ENCODE assay signal across 24 cellular contexts in genomic region chr7:111556977-111557376, GRCh38. TPM values are rescaled to one million over a fixed set of nuclear protein-coding genes. Genes with fewer than 3 reads are reported as not detected.
DNase-seq lines count a peak whose midpoint lies in the region; ATAC-seq, FAIRE-seq and TF ChIP-seq lines count a peak whose summit lies in the region.
"Had no signal": no experiment of that assay in that cellular context is flagged by ENCODE, and none has a peak within 500 bp of the region (broad histone marks: within the 10 kb centered on the region; RNA-seq: fewer than 3 reads in every experiment).

No MANE protein-coding gene starts in this region.

- no peak for TF ChIP-seq EP300 in K562 (IDR thresholded peaks at IDR 0.05; ENCODE audit: low read length)

- H2AFZ ChIP-seq in KMS-11 (ENCODE audit: low read depth) (no peak overlapping the region), K562 (ENCODE audit: low read depth, low read length) (no peak overlapping the region)

- CTCF ChIA-PET in K562 (lab: Yijun Ruan, JAX; ENCODE audit: low intra/inter-chr PET ratio): no interaction called here

- no peak for TF ChIP-seq RAD21 in K562 (CRISPR knock-in tag; conservative IDR thresholded peaks at IDR 0.05 in 1 of 2, IDR thresholded peaks at IDR 0.05 in 1 of 2)

- H4K20me1 ChIP-seq in BLaER1 (no peaks in the 10 kb centered on the region), KMS-11 (ENCODE audit: insufficient read depth) (no peaks in the 10 kb centered on the region), K562 (replicated peaks; ENCODE audit: control insufficient read depth, insufficient read depth, low read length) (no peaks in the 10 kb centered on the region)

- ATAC-seq in K562: no peak
- no peak for ATAC-seq in GM18505 (IDR thresholded peaks at IDR 0.05; ENCODE audit: unreplicated experiment)
- ATAC-seq: A549; CD8-positive, alpha-beta T cell; GM12878 had no signal

- H3K27me3 Mint-ChIP-seq in progenitor cell of endocrine pancreas: no peaks in the 10 kb centered on the region
- H3K27me3 Mint-ChIP-seq: B cell; CD4-positive, alpha-beta T cell had no signal

- H3K4me3 ChIP-seq in BLaER1 (no peak overlapping the region), KMS-11 (IDR thresholded peaks at IDR 0.05; ENCODE audit: insufficient read depth, low read depth, low read length) (no peak overlapping the region), K562 (no peak overlapping the region)
- H3K4me3 ChIP-seq: A549, GM12878 had no signal

- BruUV-seq in K562 (replicated peaks; lab: Mats Ljungman, UMichigan): no TSS peak

- intact Hi-C loops in K562 (cut with micrococcal nuclease): no loop called here

- no peaks in the 10 kb centered on the region for H3K9me3 Mint-ChIP-seq in progenitor cell of endocrine pancreas (ENCODE audit: low read depth)
- H3K9me3 Mint-ChIP-seq: CD4-positive, alpha-beta T cell; CD8-positive, alpha-beta T cell had no signal

- no peak for TF ChIP-seq CTCF in KMS-11 (conservative IDR thresholded peaks at IDR 0.05; ENCODE audit: low read depth, low read length)
- TF ChIP-seq CTCF in K562 (IDR thresholded peaks at IDR 0.05 in 2 of 3, conservative IDR thresholded peaks at IDR 0.05 in 1 of 3; ENCODE audit: insufficient read depth in 2 of 3, low read depth in 1 of 3, low read length in 3 of 3): no peak
- TF ChIP-seq CTCF in progenitor cell of endocrine pancreas (IDR thresholded peaks at IDR 0.05; ENCODE audit: unreplicated experiment): no peak

- FAIRE-seq in K562 (lab: Jason Lieb, UNC): no peak
- FAIRE-seq: A549, GM12878, GM12892, GM19239 had no signal

- H3K4me3 Mint-ChIP-seq in progenitor cell of endocrine pancreas (ENCODE audit: low read depth): no peak overlapping the region
- H3K4me3 Mint-ChIP-seq: B cell; CD4-positive, alpha-beta T cell; CD8-positive, alpha-beta T cell had no signal

- H3K79me2 ChIP-seq in KMS-11 (ENCODE audit: insufficient read depth, low read depth): peaks cover 20% of the 10 kb centered on the region; the same call in 1 of the 2 replicates
- H3K79me2 ChIP-seq in K562 (ENCODE audit: control insufficient read depth, insufficient read depth, low read length): peaks cover 31% of the 10 kb centered on the region

- H3K36me3 ChIP-seq in BLaER1 (peaks cover 58% of the 10 kb centered on the region), KMS-11 (ENCODE audit: insufficient read depth) (no peaks in the 10 kb centered on the region), K562 (ENCODE audit: control insufficient read depth, insufficient read depth, low read length) (peaks cover 83% of the 10 kb centered on the region)

- no peak overlapping the region for H3K27ac ChIP-seq in BLaER1
- H3K27ac ChIP-seq in KMS-11: no peak overlapping the region
- H3K27ac ChIP-seq in K562 (ENCODE audit: extremely low read depth, low read depth, low read length): no peak overlapping the region
- H3K27ac ChIP-seq: 22Rv1, A549, C4-2B had no signal

- H3K4me1 Mint-ChIP-seq in progenitor cell of endocrine pancreas (ENCODE audit: low read depth): peaks cover 24% of the 10 kb centered on the region

- H3K27ac Mint-ChIP-seq in progenitor cell of endocrine pancreas: no peak overlapping the region
- H3K27ac Mint-ChIP-seq: B cell; CD4-positive, alpha-beta T cell; CD8-positive, alpha-beta T cell had no signal

- H3K27me3 ChIP-seq in BLaER1 (no peaks in the 10 kb centered on the region), KMS-11 (ENCODE audit: insufficient read depth, low read depth) (no peaks in the 10 kb centered on the region), K562 (ENCODE audit: control insufficient read depth in 2 of 2, insufficient read depth in 2 of 2, low read length in 2 of 2) (no peaks in the 10 kb centered on the region)

- in situ Hi-C loops in K562 (cut with MboI): no loop called here

- DNase-seq in K562 (ENCODE audit: extremely low read depth in 1 of 4, low spot score in 3 of 4): no peak
- no peak for DNase-seq in progenitor cell of endocrine pancreas (ENCODE audit: low spot score, unreplicated experiment)
- DNase-seq: AML-193; Caco-2; Calu3; CD4-positive, alpha-beta T cell; CD8-positive, alpha-beta T cell; DMS 273 treated with DMSO at 0.1 percent for 48 hours; DMS153; DMS53; DMS79; DND-41; EL; GDM1 had no signal

- H3K4me2 ChIP-seq in BLaER1: peak overlapping the region; percentile 55
- peak overlapping the region; percentile 91; the same call in 1 of the 2 replicates for H3K4me2 ChIP-seq in KMS-11
- no peak overlapping the region for H3K4me2 ChIP-seq in K562 (ENCODE audit: insufficient read depth, low read length)
- H3K4me2 ChIP-seq: A549 had no signal

- H3K9me1 ChIP-seq in K562 (ENCODE audit: control insufficient read depth, insufficient read depth, low read length): no peaks in the 10 kb centered on the region

- H3K9me3 ChIP-seq in BLaER1 (peaks cover 5% of the 10 kb centered on the region; the same call in 1 of the 2 replicates), K562 (replicated peaks; ENCODE audit: control insufficient read depth, insufficient read depth, low read depth, low read length) (no peaks in the 10 kb centered on the region)
- H3K9me3 ChIP-seq: A549, Caco-2 had no signal

- POLR2A ChIA-PET in K562 (lab: Yijun Ruan, JAX): interaction anchor here (1.1 kb wide), 1 partner anchor 17 kb away, joined by 4 read pairs; no protein-coding TSS in a partner anchor

- TF ChIP-seq POLR2A in K562 (conservative IDR thresholded peaks at IDR 0.05) (no peak), GM18505 (IDR thresholded peaks at IDR 0.05; ENCODE audit: borderline replicate concordance, extremely low read depth, insufficient read depth, insufficient read length) (no peak)

- peaks cover 26% of the 10 kb centered on the region for H3K36me3 Mint-ChIP-seq in progenitor cell of endocrine pancreas (ENCODE audit: insufficient read depth)

- H3K4me1 ChIP-seq in BLaER1: peaks cover 46% of the 10 kb centered on the region
- peaks cover 52% of the 10 kb centered on the region for H3K4me1 ChIP-seq in KMS-11 (ENCODE audit: low read depth, poor library complexity, severe bottlenecking)
- peaks cover 4 to 16% of the 10 kb centered on the region in 2 experiments; a peak in 3 of 5 replicates for H3K4me1 ChIP-seq in K562 (replicated peaks in 1 of 2; ENCODE audit: control insufficient read depth in 2 of 2, insufficient read depth in 2 of 2, low read length in 2 of 2)

- H3K9ac ChIP-seq in BLaER1 (no peak overlapping the region), KMS-11 (no peak overlapping the region), K562 (ENCODE audit: insufficient read depth in 1 of 2, low read depth in 2 of 2, low read length in 2 of 2) (no peak overlapping the region)

TF ChIP-seq in K562, 482 proteins besides CTCF, POLR2A, EP300 and RAD21 (continues in another document):
- TF ChIP-seq CBX8 (IDR thresholded peaks at IDR 0.05; ENCODE audit: borderline replicate concordance, extremely low read depth, low read depth, low read length, poor library complexity, severe bottlenecking) (no peak), C11orf30 (IDR thresholded peaks at IDR 0.05; ENCODE audit: low read depth) (no peak), OTX1 (CRISPR knock-in tag; IDR thresholded peaks at IDR 0.05) (peak; percentile 48; the same call in 1 of the 2 replicates), ASH1L (IDR thresholded peaks at IDR 0.05; ENCODE audit: borderline replicate concordance, low read depth, partially characterized antibody) (no peak), BRCA1 (IDR thresholded peaks at IDR 0.05) (no peak), BRCA1 (CRISPR knock-in tag; IDR thresholded peaks at IDR 0.05) (no peak), THRB (CRISPR knock-in tag; conservative IDR thresholded peaks at IDR 0.05) (peak; percentile 78; the same call in 1 of the 2 replicates), PRMT5 (CRISPR knock-in tag; IDR thresholded peaks at IDR 0.05) (no peak), ELF4 (CRISPR knock-in tag; IDR thresholded peaks at IDR 0.05) (0 out of 2 replicates have a peak, but pooled peaks have one; percentile 20), ZFP1 (CRISPR knock-in tag; IDR thresholded peaks at IDR 0.05) (no peak)

RNA-seq across cellular contexts. Expression of gene IMMP2L, which starts 5.3 kb away (rescaled TPM):
- total RNA-seq in K562 (2011; cell fraction: chromatin; rRNA removed; ENCODE audit: low replicate concordance): 70.2 and 124 TPM in 2 replicates
- 46.2 and 55.4 TPM in 2 replicates for total RNA-seq in K562 (2011; cell fraction: nucleolus; rRNA removed)
- total RNA-seq in K562 (2011; cell fraction: nucleoplasm; rRNA removed): 77.4 and 131 TPM in 2 replicates
- total RNA-seq in K562 (2014; rRNA removed) (46.1 and 46.8 TPM in 2 replicates), K562 (2014; rRNA removed; fragmentation: Illumina TruSeq; extraction: Trizol) (59.6 and 62.0 TPM in 2 replicates), K562 (2015; rRNA removed; fragmentation: Illumina TruSeq; extraction: Trizol) (46.1 and 61.3 TPM in 2 replicates), K562 (2021) (45.2 and 53.0 TPM in 2 replicates), progenitor cell of endocrine pancreas (29.7 and 32.3 TPM in 2 replicates)
- polyA plus RNA-seq in K562 (2011; rRNA removed) (21.7 and 29.7 TPM in 2 replicates), K562 (2014; fragmentation: Illumina TruSeq; extraction: Trizol) (37.3 and 39.6 TPM in 2 replicates), K562 (2014; fragmentation: Nextera tagmentation; extraction: Ambion mirVana) (100 to 1,000 TPM; 112 to 116 TPM), K562 (2014; rRNA removed) (33.7 and 35.1 TPM in 2 replicates)
- polyA plus RNA-seq in K562 (2011; cell fraction: cytosol; rRNA removed): 9.1 and 17.4 TPM in 2 replicates
- 33.0 and 40.5 TPM in 2 replicates for polyA plus RNA-seq in K562 (2011; cell fraction: nucleus; rRNA removed)
- polyA plus RNA-seq in K562 (2012): 37.8 and 45.1 TPM in 2 replicates
- polyA minus RNA-seq in K562 (2011; rRNA and poly(A)+ RNA removed): 63.6 and 70.2 TPM in 2 replicates
- polyA minus RNA-seq in K562 (2011; cell fraction: cytosol; rRNA and poly(A)+ RNA removed): 6.2 and 12.0 TPM in 2 replicates
- polyA minus RNA-seq in K562 (2011; cell fraction: nucleus; rRNA and poly(A)+ RNA removed): 137 and 151 TPM in 2 replicates
